ENCODE assay signal across 25 cellular contexts in the genomic region with DNA sequence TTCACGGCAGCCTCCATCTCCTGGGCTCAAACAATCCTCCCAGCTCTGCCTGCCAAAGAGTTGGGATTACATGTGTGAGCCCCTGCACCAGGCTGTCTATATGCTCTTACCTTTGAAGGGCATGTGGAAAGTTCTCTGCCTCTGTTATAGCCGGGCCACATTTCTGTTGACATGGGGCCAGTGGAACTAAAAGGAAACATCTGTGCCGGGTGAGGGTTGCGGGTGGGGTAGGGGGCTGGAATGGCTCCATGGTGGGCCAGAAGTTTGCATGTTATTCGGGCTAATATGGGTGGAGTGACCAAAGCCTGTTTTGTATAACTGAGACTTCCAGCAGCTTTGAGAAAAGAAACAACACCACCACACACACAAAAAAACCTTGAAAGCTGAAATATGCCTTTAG. TPM values are rescaled to one million over a fixed set of nuclear protein-coding genes. Genes with fewer than 3 reads are reported as not detected.
"Had no signal": no experiment of that assay in that cellular context is flagged by ENCODE, and none has a peak within 500 bp of the region (broad histone marks: within the 10 kb centered on the region; RNA-seq: fewer than 3 reads in every experiment).

No MANE protein-coding gene starts in this region.

- H3K9me3 ChIP-seq: colonic mucosa, mucosa of descending colon, pancreas, psoas muscle, right atrium auricular region, thyroid gland, upper lobe of right lung had no signal

- H3K27me3 Mint-ChIP-seq: activated CD4-positive, alpha-beta T cell treated with anti-CD3 and anti-CD28 coated beads for 36 hours; activated naive CD8-positive, alpha-beta T cell treated with anti-CD3 and anti-CD28 coated beads, Interleukin-2, amount 10 ng/mL, durations not matched to agents 7 days and 5 days had no signal

- DNase-seq: activated CD4-positive, alpha-beta T cell treated with anti-CD3 and anti-CD28 coated beads for 36 hours; activated CD4-positive, alpha-beta T cell treated with anti-CD3 and anti-CD28 coated beads, Interleukin-2, amount 50 U/mL, for 4 hours; activated CD8-positive, alpha-beta memory T cell treated with anti-CD3 and anti-CD28 coated beads for 24 hours; activated CD8-positive, alpha-beta memory T cell treated with anti-CD3 and anti-CD28 coated beads, Interleukin-2, amount 50 U/mL, for 48 hours; activated effector memory CD4-positive, alpha-beta T cell treated with Interleukin-2 at 50 U/mL for 16 hours; activated naive CD4-positive, alpha-beta T cell treated with anti-CD3 and anti-CD28 coated beads for 36 hours; activated naive CD8-positive, alpha-beta T cell treated with anti-CD3 and anti-CD28 coated beads, Interleukin-2, amount 10 ng/mL, durations not matched to agents 7 days and 5 days; activated T-cell treated with anti-CD3 and anti-CD28 coated beads, Interleukin-2, amount 50 U/mL, for 72 hours; amygdala; colonic mucosa; foreskin melanocyte; hippocampal formation; mesendoderm; mucosa of descending colon; pancreas; psoas muscle; stimulated activated CD4-positive, alpha-beta T cell treated with anti-CD3 and anti-CD28 coated beads, Interleukin-4, amount 100 ng/mL, for 24 hours; stimulated activated naive CD4-positive, alpha-beta T cell treated with Interleukin-2 at 50 U/mL for 16 hours; T1000; thyroid gland; upper lobe of right lung had no signal

- H3K36me3 ChIP-seq: colonic mucosa, right atrium auricular region, thyroid gland had no signal

- H3K27me3 ChIP-seq: colonic mucosa, pancreas, right atrium auricular region, thyroid gland, upper lobe of right lung had no signal

- H3K4me3 Mint-ChIP-seq: activated CD4-positive, alpha-beta T cell treated with anti-CD3 and anti-CD28 coated beads for 36 hours; activated naive CD4-positive, alpha-beta T cell treated with anti-CD3 and anti-CD28 coated beads for 36 hours; activated naive CD8-positive, alpha-beta T cell treated with anti-CD3 and anti-CD28 coated beads, Interleukin-2, amount 10 ng/mL, durations not matched to agents 7 days and 5 days; activated T-cell treated with anti-CD3 and anti-CD28 coated beads, Interleukin-2, amount 50 U/mL, for 72 hours; WTC11 had no signal

- H3K9me3 Mint-ChIP-seq: activated naive CD4-positive, alpha-beta T cell treated with anti-CD3 and anti-CD28 coated beads for 36 hours; activated naive CD8-positive, alpha-beta T cell treated with anti-CD3 and anti-CD28 coated beads, Interleukin-2, amount 10 ng/mL, durations not matched to agents 7 days and 5 days; activated T-cell treated with anti-CD3 and anti-CD28 coated beads, Interleukin-2, amount 50 U/mL, for 72 hours; WTC11 had no signal

- H3K27ac Mint-ChIP-seq: activated CD4-positive, alpha-beta T cell treated with anti-CD3 and anti-CD28 coated beads for 36 hours; activated naive CD4-positive, alpha-beta T cell treated with anti-CD3 and anti-CD28 coated beads for 36 hours; activated T-cell treated with anti-CD3 and anti-CD28 coated beads, Interleukin-2, amount 50 U/mL, for 72 hours; WTC11 had no signal

- H3K4me3 ChIP-seq: colonic mucosa, mucosa of descending colon, pancreas, psoas muscle, right atrium auricular region, thyroid gland, upper lobe of right lung had no signal

- H3K27ac ChIP-seq: colonic mucosa, pancreas, psoas muscle, right atrium auricular region, thyroid gland, upper lobe of right lung had no signal

- ATAC-seq: activated CD4-positive, alpha-beta T cell treated with anti-CD3 and anti-CD28 coated beads for 36 hours; activated T-cell treated with anti-CD3 and anti-CD28 coated beads, Interleukin-2, amount 50 U/mL, for 72 hours; mucosa of descending colon; pancreas; psoas muscle; upper lobe of right lung; WTC11 had no signal

- H3K4me1 ChIP-seq: colonic mucosa, pancreas had no signal

RNA-seq across cellular contexts. Expression of a gene that starts 8.3 kb away (rescaled TPM):
- total RNA-seq: activated CD4-positive, alpha-beta T cell treated with anti-CD3 and anti-CD28 coated beads for 36 hours; activated naive CD4-positive, alpha-beta T cell treated with anti-CD3 and anti-CD28 coated beads for 36 hours; bronchial epithelial cell; epithelial cell of proximal tubule had no signal
